1 cellular context compared by ENCODE assay signal in the genomic region with DNA sequence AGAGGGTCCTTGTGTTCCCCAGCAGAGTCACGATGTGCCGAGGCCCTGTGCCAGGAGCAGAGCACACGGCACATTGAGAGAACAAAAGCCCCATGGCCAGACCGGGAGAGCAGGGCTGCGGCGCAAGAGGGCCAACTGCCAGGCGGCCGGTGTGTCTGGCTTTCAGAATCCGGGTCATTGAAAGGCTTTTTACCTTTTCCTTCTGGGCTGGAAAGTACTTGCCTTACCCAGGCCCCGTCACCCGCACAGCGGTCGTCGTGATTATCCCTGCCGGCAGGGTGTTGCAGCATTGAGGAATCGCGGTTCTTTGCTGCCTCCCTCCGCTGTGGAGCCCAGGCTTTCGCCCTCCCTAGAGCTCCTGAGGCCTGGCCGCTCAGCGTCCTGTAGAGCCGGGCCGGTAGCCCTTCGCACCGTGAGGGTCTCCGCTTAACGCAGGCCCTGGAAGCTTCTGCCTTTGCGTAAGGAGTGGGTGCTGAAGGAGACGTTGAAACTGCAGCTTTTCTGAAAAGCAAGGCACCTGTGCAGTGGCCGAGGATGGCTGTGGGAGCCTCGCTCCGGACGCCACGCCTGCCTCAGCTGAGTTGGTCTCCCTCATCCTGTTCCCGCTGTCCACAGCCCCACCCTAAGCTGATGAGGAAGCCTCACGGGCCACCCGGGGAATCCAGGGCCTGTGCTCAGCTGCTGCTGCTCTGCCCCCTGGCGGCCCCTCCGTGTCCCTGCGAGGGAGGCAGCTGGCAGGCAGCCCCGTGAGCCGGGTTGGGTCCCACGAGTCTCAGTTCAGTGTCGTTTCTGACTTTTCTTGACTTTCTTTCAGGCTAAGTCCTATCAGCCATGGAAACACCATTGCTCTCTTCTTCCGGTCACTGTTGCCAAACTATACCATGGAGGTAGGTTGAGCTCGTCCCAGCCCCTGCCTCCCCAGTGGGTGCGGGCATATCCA.
TF ChIP-seq lines count a peak whose summit lies in the region.

No MANE protein-coding gene starts in this region.

TF ChIP-seq in HepG2, 621 proteins besides CTCF, POLR2A, EP300 and RAD21 (continues in another document):
- TF ChIP-seq ZNF274 (CRISPR knock-in tag; IDR thresholded peaks at IDR 0.05), result peak; percentile 61; the same call in 1 of the 2 replicates
- TF ChIP-seq ZNF549 (CRISPR knock-in tag; IDR thresholded peaks at IDR 0.05), result no peak
- no peak for TF ChIP-seq XBP1 (CRISPR knock-in tag; IDR thresholded peaks at IDR 0.05)
- TF ChIP-seq ZBTB7A (CRISPR knock-in tag; IDR thresholded peaks at IDR 0.05), result no peak
- TF ChIP-seq TAF1 (CRISPR knock-in tag; IDR thresholded peaks at IDR 0.05), result no peak
- no peak for TF ChIP-seq ZNF841 (CRISPR knock-in tag; IDR thresholded peaks at IDR 0.05; ENCODE audit: borderline replicate concordance)
- TF ChIP-seq NFYB (CRISPR knock-in tag; IDR thresholded peaks at IDR 0.05), result no peak
- TF ChIP-seq, protein P1, sequence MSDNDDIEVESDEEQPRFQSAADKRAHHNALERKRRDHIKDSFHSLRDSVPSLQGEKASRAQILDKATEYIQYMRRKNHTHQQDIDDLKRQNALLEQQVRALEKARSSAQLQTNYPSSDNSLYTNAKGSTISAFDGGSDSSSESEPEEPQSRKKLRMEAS (IDR thresholded peaks at IDR 0.05), result no peak; the same call in 1 of the 2 replicates
- no peak; the same call in 1 of the 2 replicates for TF ChIP-seq SMC3 (IDR thresholded peaks at IDR 0.05; ENCODE audit: low read length)
- TF ChIP-seq ZNF577 (CRISPR knock-in tag; IDR thresholded peaks at IDR 0.05; ENCODE audit: borderline replicate concordance, low read depth), result no peak
- TF ChIP-seq ZBTB3 (CRISPR knock-in tag; IDR thresholded peaks at IDR 0.05; ENCODE audit: borderline replicate concordance, low read depth), result no peak
- no peak for TF ChIP-seq PCBP1 (IDR thresholded peaks at IDR 0.05; ENCODE audit: borderline replicate concordance, low read depth, low read length)
- TF ChIP-seq, protein P2, sequence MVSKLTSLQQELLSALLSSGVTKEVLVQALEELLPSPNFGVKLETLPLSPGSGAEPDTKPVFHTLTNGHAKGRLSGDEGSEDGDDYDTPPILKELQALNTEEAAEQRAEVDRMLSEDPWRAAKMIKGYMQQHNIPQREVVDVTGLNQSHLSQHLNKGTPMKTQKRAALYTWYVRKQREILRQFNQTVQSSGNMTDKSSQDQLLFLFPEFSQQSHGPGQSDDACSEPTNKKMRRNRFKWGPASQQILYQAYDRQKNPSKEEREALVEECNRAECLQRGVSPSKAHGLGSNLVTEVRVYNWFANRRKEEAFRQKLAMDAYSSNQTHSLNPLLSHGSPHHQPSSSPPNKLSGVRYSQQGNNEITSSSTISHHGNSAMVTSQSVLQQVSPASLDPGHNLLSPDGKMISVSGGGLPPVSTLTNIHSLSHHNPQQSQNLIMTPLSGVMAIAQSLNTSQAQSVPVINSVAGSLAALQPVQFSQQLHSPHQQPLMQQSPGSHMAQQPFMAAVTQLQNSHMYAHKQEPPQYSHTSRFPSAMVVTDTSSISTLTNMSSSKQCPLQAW (CRISPR knock-in tag; IDR thresholded peaks at IDR 0.05), result peak; percentile 79
- TF ChIP-seq ZNF589 (CRISPR knock-in tag; conservative IDR thresholded peaks at IDR 0.05), result 0 out of 2 replicates have a peak, but pooled peaks have one; percentile 12
- no peak for TF ChIP-seq SMARCC2 (IDR thresholded peaks at IDR 0.05)
- no peak for TF ChIP-seq JUN (CRISPR knock-in tag; IDR thresholded peaks at IDR 0.05)
- no peak for TF ChIP-seq SYNCRIP (IDR thresholded peaks at IDR 0.05; ENCODE audit: insufficient read depth, low read depth, low read length)
- peak; percentile 16 for TF ChIP-seq TAF15 (IDR thresholded peaks at IDR 0.05; ENCODE audit: low read depth, low read length, poor library complexity, severe bottlenecking)
- no peak for TF ChIP-seq ZNF441 (CRISPR knock-in tag; IDR thresholded peaks at IDR 0.05; ENCODE audit: borderline replicate concordance)
- TF ChIP-seq KLF11 (CRISPR knock-in tag; IDR thresholded peaks at IDR 0.05), result no peak
- TF ChIP-seq CHD4 (IDR thresholded peaks at IDR 0.05; ENCODE audit: borderline replicate concordance, low read length), result no peak
- TF ChIP-seq, protein P3, sequence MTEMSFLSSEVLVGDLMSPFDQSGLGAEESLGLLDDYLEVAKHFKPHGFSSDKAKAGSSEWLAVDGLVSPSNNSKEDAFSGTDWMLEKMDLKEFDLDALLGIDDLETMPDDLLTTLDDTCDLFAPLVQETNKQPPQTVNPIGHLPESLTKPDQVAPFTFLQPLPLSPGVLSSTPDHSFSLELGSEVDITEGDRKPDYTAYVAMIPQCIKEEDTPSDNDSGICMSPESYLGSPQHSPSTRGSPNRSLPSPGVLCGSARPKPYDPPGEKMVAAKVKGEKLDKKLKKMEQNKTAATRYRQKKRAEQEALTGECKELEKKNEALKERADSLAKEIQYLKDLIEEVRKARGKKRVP (CRISPR knock-in tag; IDR thresholded peaks at IDR 0.05), result no peak
- no peak for TF ChIP-seq POLR2AphosphoS2 (IDR thresholded peaks at IDR 0.05; ENCODE audit: low read depth, low read length)
- 0 out of 2 replicates have a peak, but pooled peaks have one; percentile 39 for TF ChIP-seq ZNF253 (CRISPR knock-in tag; IDR thresholded peaks at IDR 0.05; ENCODE audit: borderline replicate concordance)
- TF ChIP-seq, protein P4, sequence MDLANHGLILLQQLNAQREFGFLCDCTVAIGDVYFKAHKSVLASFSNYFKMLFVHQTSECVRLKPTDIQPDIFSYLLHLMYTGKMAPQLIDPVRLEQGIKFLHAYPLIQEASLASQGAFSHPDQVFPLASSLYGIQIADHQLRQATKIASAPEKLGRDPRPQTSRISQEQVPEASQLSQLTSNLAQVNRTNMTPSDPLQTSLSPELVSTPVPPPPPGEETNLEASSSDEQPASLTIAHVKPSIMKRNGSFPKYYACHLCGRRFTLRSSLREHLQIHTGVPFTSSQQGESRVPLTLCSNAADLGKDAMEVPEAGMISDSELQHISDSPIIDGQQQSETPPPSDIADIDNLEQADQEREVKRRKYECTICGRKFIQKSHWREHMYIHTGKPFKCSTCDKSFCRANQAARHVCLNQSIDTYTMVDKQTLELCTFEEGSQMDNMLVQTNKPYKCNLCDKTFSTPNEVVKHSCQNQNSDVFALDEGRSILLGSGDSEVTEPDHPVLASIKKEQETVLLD (CRISPR knock-in tag; IDR thresholded peaks at IDR 0.05; ENCODE audit: low read depth), result no peak
- TF ChIP-seq SUZ12 (IDR thresholded peaks at IDR 0.05; ENCODE audit: low read depth, low read length), result no peak
- TF ChIP-seq, protein P5, sequence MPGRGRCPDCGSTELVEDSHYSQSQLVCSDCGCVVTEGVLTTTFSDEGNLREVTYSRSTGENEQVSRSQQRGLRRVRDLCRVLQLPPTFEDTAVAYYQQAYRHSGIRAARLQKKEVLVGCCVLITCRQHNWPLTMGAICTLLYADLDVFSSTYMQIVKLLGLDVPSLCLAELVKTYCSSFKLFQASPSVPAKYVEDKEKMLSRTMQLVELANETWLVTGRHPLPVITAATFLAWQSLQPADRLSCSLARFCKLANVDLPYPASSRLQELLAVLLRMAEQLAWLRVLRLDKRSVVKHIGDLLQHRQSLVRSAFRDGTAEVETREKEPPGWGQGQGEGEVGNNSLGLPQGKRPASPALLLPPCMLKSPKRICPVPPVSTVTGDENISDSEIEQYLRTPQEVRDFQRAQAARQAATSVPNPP (CRISPR knock-in tag; IDR thresholded peaks at IDR 0.05), result no peak
- no peak for TF ChIP-seq ZSCAN9 (CRISPR knock-in tag; IDR thresholded peaks at IDR 0.05; ENCODE audit: borderline replicate concordance)
- 0 out of 2 replicates have a peak, but pooled peaks have one; percentile 35 for TF ChIP-seq ZSCAN12 (CRISPR knock-in tag; IDR thresholded peaks at IDR 0.05)
- TF ChIP-seq NR2C2 (CRISPR knock-in tag; IDR thresholded peaks at IDR 0.05; ENCODE audit: borderline replicate concordance), result no peak
- 0 out of 2 replicates have a peak, but pooled peaks have one; percentile 16 for TF ChIP-seq FOXA3 (CRISPR knock-in tag; IDR thresholded peaks at IDR 0.05)
- no peak for TF ChIP-seq RARA (CRISPR knock-in tag; IDR thresholded peaks at IDR 0.05)
- no peak for TF ChIP-seq CCDC6 (CRISPR knock-in tag; IDR thresholded peaks at IDR 0.05)
- no peak for TF ChIP-seq ZNF747 (CRISPR knock-in tag; IDR thresholded peaks at IDR 0.05; ENCODE audit: borderline replicate concordance)
- TF ChIP-seq, protein P6, sequence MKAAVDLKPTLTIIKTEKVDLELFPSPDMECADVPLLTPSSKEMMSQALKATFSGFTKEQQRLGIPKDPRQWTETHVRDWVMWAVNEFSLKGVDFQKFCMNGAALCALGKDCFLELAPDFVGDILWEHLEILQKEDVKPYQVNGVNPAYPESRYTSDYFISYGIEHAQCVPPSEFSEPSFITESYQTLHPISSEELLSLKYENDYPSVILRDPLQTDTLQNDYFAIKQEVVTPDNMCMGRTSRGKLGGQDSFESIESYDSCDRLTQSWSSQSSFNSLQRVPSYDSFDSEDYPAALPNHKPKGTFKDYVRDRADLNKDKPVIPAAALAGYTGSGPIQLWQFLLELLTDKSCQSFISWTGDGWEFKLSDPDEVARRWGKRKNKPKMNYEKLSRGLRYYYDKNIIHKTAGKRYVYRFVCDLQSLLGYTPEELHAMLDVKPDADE (CRISPR knock-in tag; IDR thresholded peaks at IDR 0.05), result no peak
- 0 out of 2 replicates have a peak, but pooled peaks have one; percentile 34 for TF ChIP-seq IRF2 (CRISPR knock-in tag; IDR thresholded peaks at IDR 0.05)
- TF ChIP-seq, protein P7, sequence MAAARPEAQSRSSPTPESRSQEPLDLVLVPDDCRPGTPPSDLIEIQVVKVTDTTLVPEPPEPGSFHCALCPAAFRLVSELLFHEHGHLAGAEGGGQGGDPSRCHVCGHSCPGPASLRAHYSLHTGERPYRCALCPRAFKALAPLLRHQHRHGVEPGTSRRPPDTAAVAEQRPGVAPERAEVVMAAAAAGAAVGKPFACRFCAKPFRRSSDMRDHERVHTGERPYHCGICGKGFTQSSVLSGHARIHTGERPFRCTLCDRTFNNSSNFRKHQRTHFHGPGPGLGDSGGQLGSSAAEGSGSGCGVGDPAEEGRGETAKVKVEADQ (CRISPR knock-in tag; IDR thresholded peaks at IDR 0.05; ENCODE audit: borderline replicate concordance), result no peak
- no peak for TF ChIP-seq ZNF317 (CRISPR knock-in tag; IDR thresholded peaks at IDR 0.05)
- TF ChIP-seq, protein P8, sequence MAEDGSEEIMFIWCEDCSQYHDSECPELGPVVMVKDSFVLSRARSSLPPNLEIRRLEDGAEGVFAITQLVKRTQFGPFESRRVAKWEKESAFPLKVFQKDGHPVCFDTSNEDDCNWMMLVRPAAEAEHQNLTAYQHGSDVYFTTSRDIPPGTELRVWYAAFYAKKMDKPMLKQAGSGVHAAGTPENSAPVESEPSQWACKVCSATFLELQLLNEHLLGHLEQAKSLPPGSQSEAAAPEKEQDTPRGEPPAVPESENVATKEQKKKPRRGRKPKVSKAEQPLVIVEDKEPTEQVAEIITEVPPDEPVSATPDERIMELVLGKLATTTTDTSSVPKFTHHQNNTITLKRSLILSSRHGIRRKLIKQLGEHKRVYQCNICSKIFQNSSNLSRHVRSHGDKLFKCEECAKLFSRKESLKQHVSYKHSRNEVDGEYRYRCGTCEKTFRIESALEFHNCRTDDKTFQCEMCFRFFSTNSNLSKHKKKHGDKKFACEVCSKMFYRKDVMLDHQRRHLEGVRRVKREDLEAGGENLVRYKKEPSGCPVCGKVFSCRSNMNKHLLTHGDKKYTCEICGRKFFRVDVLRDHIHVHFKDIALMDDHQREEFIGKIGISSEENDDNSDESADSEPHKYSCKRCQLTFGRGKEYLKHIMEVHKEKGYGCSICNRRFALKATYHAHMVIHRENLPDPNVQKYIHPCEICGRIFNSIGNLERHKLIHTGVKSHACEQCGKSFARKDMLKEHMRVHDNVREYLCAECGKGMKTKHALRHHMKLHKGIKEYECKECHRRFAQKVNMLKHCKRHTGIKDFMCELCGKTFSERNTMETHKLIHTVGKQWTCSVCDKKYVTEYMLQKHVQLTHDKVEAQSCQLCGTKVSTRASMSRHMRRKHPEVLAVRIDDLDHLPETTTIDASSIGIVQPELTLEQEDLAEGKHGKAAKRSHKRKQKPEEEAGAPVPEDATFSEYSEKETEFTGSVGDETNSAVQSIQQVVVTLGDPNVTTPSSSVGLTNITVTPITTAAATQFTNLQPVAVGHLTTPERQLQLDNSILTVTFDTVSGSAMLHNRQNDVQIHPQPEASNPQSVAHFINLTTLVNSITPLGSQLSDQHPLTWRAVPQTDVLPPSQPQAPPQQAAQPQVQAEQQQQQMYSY (CRISPR knock-in tag; IDR thresholded peaks at IDR 0.05), result no peak
- no peak for TF ChIP-seq IKZF1 (IDR thresholded peaks at IDR 0.05)
- TF ChIP-seq GABPA (IDR thresholded peaks at IDR 0.05; ENCODE audit: low read depth, low read length), result no peak
- no peak for TF ChIP-seq GABPA (CRISPR knock-in tag; IDR thresholded peaks at IDR 0.05; ENCODE audit: low read depth)
- no peak for TF ChIP-seq SP140L (CRISPR knock-in tag; IDR thresholded peaks at IDR 0.05; ENCODE audit: borderline replicate concordance)
- TF ChIP-seq, protein P9, sequence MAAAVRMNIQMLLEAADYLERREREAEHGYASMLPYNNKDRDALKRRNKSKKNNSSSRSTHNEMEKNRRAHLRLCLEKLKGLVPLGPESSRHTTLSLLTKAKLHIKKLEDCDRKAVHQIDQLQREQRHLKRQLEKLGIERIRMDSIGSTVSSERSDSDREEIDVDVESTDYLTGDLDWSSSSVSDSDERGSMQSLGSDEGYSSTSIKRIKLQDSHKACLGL (CRISPR knock-in tag; IDR thresholded peaks at IDR 0.05), result peak; percentile 45; the same call in 1 of the 2 replicates
- TF ChIP-seq, protein P10, sequence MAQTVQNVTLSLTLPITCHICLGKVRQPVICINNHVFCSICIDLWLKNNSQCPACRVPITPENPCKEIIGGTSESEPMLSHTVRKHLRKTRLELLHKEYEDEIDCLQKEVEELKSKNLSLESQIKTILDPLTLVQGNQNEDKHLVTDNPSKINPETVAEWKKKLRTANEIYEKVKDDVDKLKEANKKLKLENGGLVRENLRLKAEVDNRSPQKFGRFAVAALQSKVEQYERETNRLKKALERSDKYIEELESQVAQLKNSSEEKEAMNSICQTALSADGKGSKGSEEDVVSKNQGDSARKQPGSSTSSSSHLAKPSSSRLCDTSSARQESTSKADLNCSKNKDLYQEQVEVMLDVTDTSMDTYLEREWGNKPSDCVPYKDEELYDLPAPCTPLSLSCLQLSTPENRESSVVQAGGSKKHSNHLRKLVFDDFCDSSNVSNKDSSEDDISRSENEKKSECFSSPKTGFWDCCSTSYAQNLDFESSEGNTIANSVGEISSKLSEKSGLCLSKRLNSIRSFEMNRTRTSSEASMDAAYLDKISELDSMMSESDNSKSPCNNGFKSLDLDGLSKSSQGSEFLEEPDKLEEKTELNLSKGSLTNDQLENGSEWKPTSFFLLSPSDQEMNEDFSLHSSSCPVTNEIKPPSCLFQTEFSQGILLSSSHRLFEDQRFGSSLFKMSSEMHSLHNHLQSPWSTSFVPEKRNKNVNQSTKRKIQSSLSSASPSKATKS (CRISPR knock-in tag; IDR thresholded peaks at IDR 0.05), result no peak
- TF ChIP-seq RXRB (CRISPR knock-in tag; IDR thresholded peaks at IDR 0.05; ENCODE audit: borderline replicate concordance), result 0 out of 2 replicates have a peak, but pooled peaks have one; percentile 18
- TF ChIP-seq ZNF562 (CRISPR knock-in tag; IDR thresholded peaks at IDR 0.05; ENCODE audit: borderline replicate concordance), result no peak
- TF ChIP-seq, protein P11, sequence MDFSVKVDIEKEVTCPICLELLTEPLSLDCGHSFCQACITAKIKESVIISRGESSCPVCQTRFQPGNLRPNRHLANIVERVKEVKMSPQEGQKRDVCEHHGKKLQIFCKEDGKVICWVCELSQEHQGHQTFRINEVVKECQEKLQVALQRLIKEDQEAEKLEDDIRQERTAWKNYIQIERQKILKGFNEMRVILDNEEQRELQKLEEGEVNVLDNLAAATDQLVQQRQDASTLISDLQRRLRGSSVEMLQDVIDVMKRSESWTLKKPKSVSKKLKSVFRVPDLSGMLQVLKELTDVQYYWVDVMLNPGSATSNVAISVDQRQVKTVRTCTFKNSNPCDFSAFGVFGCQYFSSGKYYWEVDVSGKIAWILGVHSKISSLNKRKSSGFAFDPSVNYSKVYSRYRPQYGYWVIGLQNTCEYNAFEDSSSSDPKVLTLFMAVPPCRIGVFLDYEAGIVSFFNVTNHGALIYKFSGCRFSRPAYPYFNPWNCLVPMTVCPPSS (IDR thresholded peaks at IDR 0.05), result no peak
